Comparison of ENCODE assay signal across 31 cellular contexts in genomic region chr6:32938494-32938893, GRCh38. TPM values are rescaled to one million over a fixed set of nuclear protein-coding genes. Genes with fewer than 3 reads are reported as not detected.
DNase-seq lines count a peak whose midpoint lies in the region; ATAC-seq and TF ChIP-seq lines count a peak whose summit lies in the region.
"Had no signal": no experiment of that assay in that cellular context is flagged by ENCODE, and none has a peak within 500 bp of the region (broad histone marks: within the 10 kb centered on the region; RNA-seq: fewer than 3 reads in every experiment).

No MANE protein-coding gene starts in this region.

- H3K4me1 ChIP-seq in OCI-LY1 (ENCODE audit: insufficient read depth, low read length, severe bottlenecking) (peaks cover 76% of the 10 kb centered on the region), thymus (ENCODE audit: control insufficient read depth, insufficient read depth, low read length) (peaks cover 8% of the 10 kb centered on the region)
- H3K4me1 ChIP-seq: SJSA1 had no signal

- no peak overlapping the region for H3K9ac ChIP-seq in OCI-LY1 (ENCODE audit: low read length)

- H3K27me3 ChIP-seq in OCI-LY1 (ENCODE audit: insufficient read depth, low read length) (no peaks in the 10 kb centered on the region), thymus (ENCODE audit: control insufficient read depth, insufficient read depth) (no peaks in the 10 kb centered on the region)
- H3K27me3 ChIP-seq: right atrium auricular region, transverse colon had no signal

- peaks cover 3% of the 10 kb centered on the region for H3K36me3 Mint-ChIP-seq in activated naive CD8-positive, alpha-beta T cell treated with anti-CD3 and anti-CD28 coated beads, Interleukin-2, amount 50 U/mL, for 24 hours (ENCODE audit: low read depth)
- peaks cover 1% of the 10 kb centered on the region for H3K36me3 Mint-ChIP-seq in activated naive CD8-positive, alpha-beta T cell treated with anti-CD3 and anti-CD28 coated beads for 36 hours
- H3K36me3 Mint-ChIP-seq in glutamatergic neuron (ENCODE audit: unreplicated experiment) = no peaks in the 10 kb centered on the region

- peak overlapping the region; percentile 27 for H3K27ac Mint-ChIP-seq in activated naive CD8-positive, alpha-beta T cell treated with anti-CD3 and anti-CD28 coated beads, Interleukin-2, amount 50 U/mL, for 24 hours
- no peak overlapping the region for H3K27ac Mint-ChIP-seq in activated naive CD8-positive, alpha-beta T cell treated with anti-CD3 and anti-CD28 coated beads for 36 hours
- no peak overlapping the region for H3K27ac Mint-ChIP-seq in glutamatergic neuron (ENCODE audit: unreplicated experiment)
- H3K27ac Mint-ChIP-seq: activated CD4-positive, alpha-beta T cell treated with anti-CD3 and anti-CD28 coated beads, Interleukin-2, amount 10 ng/mL, durations not matched to agents 7 days and 5 days; CD4-positive, CD25-positive, alpha-beta regulatory T cell; endodermal cell had no signal

- H3K9me3 Mint-ChIP-seq in activated naive CD8-positive, alpha-beta T cell treated with anti-CD3 and anti-CD28 coated beads, Interleukin-2, amount 50 U/mL, for 24 hours = no peaks in the 10 kb centered on the region
- no peaks in the 10 kb centered on the region for H3K9me3 Mint-ChIP-seq in activated naive CD8-positive, alpha-beta T cell treated with anti-CD3 and anti-CD28 coated beads for 36 hours
- H3K9me3 Mint-ChIP-seq in glutamatergic neuron (ENCODE audit: unreplicated experiment) = peaks cover 3% of the 10 kb centered on the region
- H3K9me3 Mint-ChIP-seq: activated CD4-positive, alpha-beta T cell treated with anti-CD3 and anti-CD28 coated beads, Interleukin-2, amount 10 ng/mL, durations not matched to agents 7 days and 5 days; CD4-positive, CD25-positive, alpha-beta regulatory T cell; endodermal cell had no signal

- no peaks in the 10 kb centered on the region for H3K79me2 ChIP-seq in OCI-LY1 (ENCODE audit: insufficient read depth, low read length)

- no peaks in the 10 kb centered on the region for H4K20me1 ChIP-seq in OCI-LY1 (ENCODE audit: insufficient read depth, low read length)

- TF ChIP-seq CTCF in OCI-LY1 (IDR thresholded peaks at IDR 0.05; ENCODE audit: low read length) (no peak), glutamatergic neuron (IDR thresholded peaks at IDR 0.05; ENCODE audit: partially characterized antibody, unreplicated experiment) (no peak)

- H3K9me3 ChIP-seq in OCI-LY1 (ENCODE audit: low read length) (no peaks in the 10 kb centered on the region), thymus (ENCODE audit: control insufficient read depth) (no peaks in the 10 kb centered on the region)
- H3K9me3 ChIP-seq: right atrium auricular region, SJSA1, transverse colon had no signal

- H2AFZ ChIP-seq in OCI-LY1 (ENCODE audit: low read length) = no peak overlapping the region

- no peaks in the 10 kb centered on the region for H3K27me3 Mint-ChIP-seq in activated naive CD8-positive, alpha-beta T cell treated with anti-CD3 and anti-CD28 coated beads, Interleukin-2, amount 50 U/mL, for 24 hours
- no peaks in the 10 kb centered on the region for H3K27me3 Mint-ChIP-seq in activated naive CD8-positive, alpha-beta T cell treated with anti-CD3 and anti-CD28 coated beads for 36 hours
- peaks cover 5% of the 10 kb centered on the region for H3K27me3 Mint-ChIP-seq in glutamatergic neuron (ENCODE audit: unreplicated experiment)
- H3K27me3 Mint-ChIP-seq: activated CD4-positive, alpha-beta T cell treated with anti-CD3 and anti-CD28 coated beads, Interleukin-2, amount 10 ng/mL, durations not matched to agents 7 days and 5 days; CD4-positive, CD25-positive, alpha-beta regulatory T cell had no signal

- WGBS in thymus = 96% methylated on average over 7 of the region's 7 CpGs

- H3K9me2 ChIP-seq in OCI-LY1 (ENCODE audit: low read depth, low read length) = no peaks in the 10 kb centered on the region

- H3K36me3 ChIP-seq in OCI-LY1 (ENCODE audit: insufficient read depth, low read length) (no peaks in the 10 kb centered on the region), thymus (ENCODE audit: control insufficient read depth, insufficient read depth) (no peaks in the 10 kb centered on the region)
- H3K36me3 ChIP-seq: right atrium auricular region, SJSA1, transverse colon, WERI-Rb-1 had no signal

- peaks cover 45% of the 10 kb centered on the region for H3K4me1 Mint-ChIP-seq in activated naive CD8-positive, alpha-beta T cell treated with anti-CD3 and anti-CD28 coated beads, Interleukin-2, amount 50 U/mL, for 24 hours
- H3K4me1 Mint-ChIP-seq in activated naive CD8-positive, alpha-beta T cell treated with anti-CD3 and anti-CD28 coated beads for 36 hours = peaks cover 44% of the 10 kb centered on the region
- H3K4me1 Mint-ChIP-seq in glutamatergic neuron (ENCODE audit: low read depth, unreplicated experiment) = peaks cover 7% of the 10 kb centered on the region
- H3K4me1 Mint-ChIP-seq: endodermal cell had no signal

- peak overlapping the region; percentile 8 for H3K27ac ChIP-seq in OCI-LY1 (ENCODE audit: low read depth, low read length, poor library complexity, severe bottlenecking)
- H3K27ac ChIP-seq in thymus (ENCODE audit: low read depth) = peak overlapping the region; percentile 33
- H3K27ac ChIP-seq: RWPE1, SJSA1, WERI-Rb-1 had no signal

- no peaks in the 10 kb centered on the region for H3F3A ChIP-seq in OCI-LY1 (ENCODE audit: insufficient read depth, low read length)

- H3K4me3 ChIP-seq in OCI-LY1 (ENCODE audit: low read depth, low read length, poor library complexity, severe bottlenecking) = no peak overlapping the region
- no peak overlapping the region for H3K4me3 ChIP-seq in thymus (ENCODE audit: low read length)
- H3K4me3 ChIP-seq: right atrium auricular region, SJSA1, transverse colon had no signal

- no peak overlapping the region for H3K4me2 ChIP-seq in OCI-LY1 (ENCODE audit: low read length)

- no peak for DNase-seq in activated naive CD8-positive, alpha-beta T cell treated with anti-CD3 and anti-CD28 coated beads, Interleukin-2, amount 50 U/mL, for 24 hours
- DNase-seq in activated naive CD8-positive, alpha-beta T cell treated with anti-CD3 and anti-CD28 coated beads for 36 hours = no peak
- no peak for DNase-seq in glutamatergic neuron
- DNase-seq in NCI-H345 treated with DMSO at 0.1 percent for 48 hours (lab: John Stamatoyannopoulos, UW; ENCODE audit: unreplicated experiment) = no peak
- DNase-seq in amniotic stem cell (lab: John Stamatoyannopoulos, UW) = no peak
- DNase-seq: activated CD4-positive, alpha-beta T cell treated with anti-CD3 and anti-CD28 coated beads, Interleukin-2, amount 10 ng/mL, durations not matched to agents 7 days and 5 days; activated gamma-delta T cell treated with Interleukin-2 at 50 U/mL for 16 hours; activated T-cell treated with anti-CD3 and anti-CD28 coated beads, Interleukin-2, amount 50 U/mL, for 48 hours; Calu3; caudate nucleus; CD4-positive, CD25-positive, alpha-beta regulatory T cell; cortex of kidney; DMS79 treated with DMSO at 0.1 percent for 48 hours; endodermal cell; GF-D8; NCI-H1048; NCI-H1694; NCI-H446 treated with DMSO at 0.1 percent for 48 hours; NCI-H774; posterior cingulate gyrus; stimulated activated CD8-positive, alpha-beta memory T cell treated with anti-CD3 and anti-CD28 coated beads, Interleukin-4, amount 100 ng/mL, for 48 hours; T1000; transverse colon; WERI-Rb-1 had no signal

- no peak for ATAC-seq in activated naive CD8-positive, alpha-beta T cell treated with anti-CD3 and anti-CD28 coated beads, Interleukin-2, amount 50 U/mL, for 24 hours
- no peak for ATAC-seq in HG02840 (IDR thresholded peaks at IDR 0.05; ENCODE audit: low FRiP score, unreplicated experiment)

- peak overlapping the region; percentile 28 for H3K4me3 Mint-ChIP-seq in activated naive CD8-positive, alpha-beta T cell treated with anti-CD3 and anti-CD28 coated beads, Interleukin-2, amount 50 U/mL, for 24 hours
- no peak overlapping the region for H3K4me3 Mint-ChIP-seq in activated naive CD8-positive, alpha-beta T cell treated with anti-CD3 and anti-CD28 coated beads for 36 hours
- peak overlapping the region; percentile 21 for H3K4me3 Mint-ChIP-seq in glutamatergic neuron (ENCODE audit: unreplicated experiment)
- H3K4me3 Mint-ChIP-seq: activated CD4-positive, alpha-beta T cell treated with anti-CD3 and anti-CD28 coated beads, Interleukin-2, amount 10 ng/mL, durations not matched to agents 7 days and 5 days; endodermal cell had no signal

RNA-seq across cellular contexts. Expression of gene HLA-DMB, which starts 2.3 kb away (rescaled TPM):
- total RNA-seq in activated naive CD8-positive, alpha-beta T cell treated with anti-CD3 and anti-CD28 coated beads for 36 hours = 1 to 10 TPM; 4.6 to 6.1 TPM
- total RNA-seq in glutamatergic neuron (ENCODE audit: unreplicated experiment) = not detected
- 71.0 TPM for polyA plus RNA-seq in thymus
- total RNA-seq: A172, SJSA1 had no signal

RNA-seq across cellular contexts. Expression of gene HLA-DMA, which starts 14.4 kb away (rescaled TPM):
- 10 to 100 TPM; 15.8 to 16.9 TPM for total RNA-seq in activated naive CD8-positive, alpha-beta T cell treated with anti-CD3 and anti-CD28 coated beads for 36 hours
- 0.76 TPM for total RNA-seq in glutamatergic neuron (ENCODE audit: unreplicated experiment)
- polyA plus RNA-seq in thymus = 161 TPM

RNA-seq across cellular contexts. Expression of gene BRD2, which starts 29.9 kb away (rescaled TPM):
- 100 to 1,000 TPM; 298 to 335 TPM for total RNA-seq in activated naive CD8-positive, alpha-beta T cell treated with anti-CD3 and anti-CD28 coated beads for 36 hours
- total RNA-seq in glutamatergic neuron (ENCODE audit: unreplicated experiment) = 213 TPM
- polyA plus RNA-seq in thymus = 119 TPM
